Comparison of ENCODE assay signal across 9 cellular contexts in the genomic region with DNA sequence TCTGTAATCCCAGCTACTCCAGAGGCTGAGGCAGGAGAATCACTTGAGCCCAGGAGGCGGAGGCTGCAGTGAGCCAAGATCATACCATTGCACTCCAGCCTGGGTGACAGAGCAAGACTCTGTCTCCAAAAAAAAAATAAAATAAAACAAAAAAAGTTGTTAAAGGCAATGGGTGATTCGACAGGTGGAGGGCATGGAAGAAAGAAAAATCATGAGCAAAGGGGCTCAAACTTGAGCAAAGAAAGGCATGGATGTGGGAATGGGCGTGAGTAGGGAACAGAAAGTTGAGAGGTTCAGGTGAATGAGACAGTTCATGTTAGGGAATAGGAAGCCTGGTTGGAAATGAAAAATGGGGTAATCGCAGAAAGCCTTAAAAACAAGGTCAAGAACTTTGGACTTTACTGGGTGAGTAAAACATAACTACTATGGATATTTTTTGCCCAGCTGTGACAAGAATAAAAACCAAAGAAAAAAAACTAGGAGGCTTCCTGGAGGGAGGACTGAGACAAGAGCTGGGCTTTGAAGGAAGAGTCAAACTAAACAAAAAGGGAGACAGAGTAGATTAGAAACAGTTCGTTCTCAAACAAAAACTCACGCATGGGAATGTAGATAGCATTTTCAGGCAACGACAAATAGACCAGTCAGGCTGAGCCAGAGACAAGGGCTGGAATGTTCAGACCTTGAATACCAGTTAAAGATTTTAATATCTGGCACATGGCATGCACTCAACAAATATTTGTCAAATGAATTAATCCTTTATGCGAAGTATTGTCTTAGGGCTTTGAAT. TPM values are rescaled to one million over a fixed set of nuclear protein-coding genes. Genes with fewer than 3 reads are reported as not detected.
DNase-seq lines count a peak whose midpoint lies in the region; ATAC-seq and TF ChIP-seq lines count a peak whose summit lies in the region.
"Had no signal": no experiment of that assay in that cellular context is flagged by ENCODE, and none has a peak within 500 bp of the region (broad histone marks: within the 10 kb centered on the region; RNA-seq: fewer than 3 reads in every experiment).

No MANE protein-coding gene starts in this region.

- H3K36me3 ChIP-seq in heart left ventricle (peaks cover 0 to 18% (median 6%) of the 10 kb centered on the region in 9 donors), lower lobe of right lung (peaks cover 9% of the 10 kb centered on the region), upper lobe of right lung (peaks cover 8% of the 10 kb centered on the region), A673 (ENCODE audit: insufficient read depth, low read length, poor library complexity, severe bottlenecking) (no peaks in the 10 kb centered on the region)

- intact Hi-C loops in Right ventricle myocardium inferior (cut with DNase I): no loop called here
- intact Hi-C loops in heart left ventricle (cut with DNase I): loop anchor here in 1 of 10 donors (1.0 kb wide), 1 partner anchor 16 kb away; no protein-coding TSS in a partner anchor
- intact Hi-C loops in lower lobe of right lung (cut with DNase I): no loop called here
- intact Hi-C loops in upper lobe of right lung (cut with DNase I): no loop called here
- intact Hi-C loops in A673 (cut with micrococcal nuclease; ENCODE audit: unreplicated experiment): no loop called here

- TF ChIP-seq CTCF in heart left ventricle (IDR thresholded peaks at IDR 0.05): no peak
- TF ChIP-seq CTCF in cardiac fibroblast (IDR thresholded peaks at IDR 0.05; ENCODE audit: low read depth, low read length): no peak
- TF ChIP-seq CTCF in lower lobe of right lung (IDR thresholded peaks at IDR 0.05): no peak
- TF ChIP-seq CTCF in upper lobe of right lung (IDR thresholded peaks at IDR 0.05): no peak
- TF ChIP-seq CTCF in A673 (conservative IDR thresholded peaks at IDR 0.05; ENCODE audit: low read depth, low read length): no peak

- CTCF ChIA-PET in A673 (lab: Charles Lee): no interaction called here

- no peak for TF ChIP-seq POLR2A in heart left ventricle (IDR thresholded peaks at IDR 0.05)

- 58 to 64% (median 61%) methylated on average over 8 of the region's 8 CpGs for WGBS in heart left ventricle, 4 donors

- H3K4me3 ChIP-seq in heart left ventricle: no peak overlapping the region
- H3K4me3 ChIP-seq in cardiac fibroblast (replicated peaks in 1 of 2; ENCODE audit: low read depth in 2 of 2, low read length in 2 of 2): no peak overlapping the region
- no peak overlapping the region for H3K4me3 ChIP-seq in lower lobe of right lung
- no peak overlapping the region for H3K4me3 ChIP-seq in upper lobe of right lung
- H3K4me3 ChIP-seq in A673 (ENCODE audit: low read depth, low read length, poor library complexity, severe bottlenecking): no peak overlapping the region

- H3K9me3 ChIP-seq in heart left ventricle: no peaks in the 10 kb centered on the region
- H3K9me3 ChIP-seq in lower lobe of right lung: no peaks in the 10 kb centered on the region
- no peaks in the 10 kb centered on the region for H3K9me3 ChIP-seq in upper lobe of right lung
- H3K9me3 ChIP-seq in A673 (ENCODE audit: low read depth, low read length, poor library complexity, severe bottlenecking): no peaks in the 10 kb centered on the region

- H3K27me3 ChIP-seq in heart left ventricle (no peaks in the 10 kb centered on the region), lower lobe of right lung (ENCODE audit: low read depth) (no peaks in the 10 kb centered on the region), upper lobe of right lung (no peaks in the 10 kb centered on the region), A673 (replicated peaks; ENCODE audit: insufficient read depth, low read depth, low read length, poor library complexity) (no peaks in the 10 kb centered on the region)

- H3K27ac ChIP-seq in heart left ventricle: peak overlapping the region in 5 of 12 donors; percentile 25 to 59 (median 50)
- H3K27ac ChIP-seq in lower lobe of right lung: peak overlapping the region; percentile 46
- H3K27ac ChIP-seq in upper lobe of right lung: peak overlapping the region; percentile 47
- H3K27ac ChIP-seq in A673 (ENCODE audit: low read depth, low read length, poor library complexity, severe bottlenecking): no peak overlapping the region

- no TSS peak for BruUV-seq in A673 (replicated peaks; lab: Mats Ljungman, UMichigan)

- DNase-seq in Right ventricle myocardium inferior (ENCODE audit: missing footprints): no peak
- no peak for DNase-seq in heart left ventricle
- DNase-seq in cardiac fibroblast (ENCODE audit: low read depth in 2 of 2): peak; percentile 56 to 61
- DNase-seq in lower lobe of right lung: no peak
- no peak for DNase-seq in upper lobe of right lung
- no peak for DNase-seq in A673 (ENCODE audit: low spot score)
- DNase-seq: GOT3 had no signal

- H3K4me1 ChIP-seq in heart left ventricle (peaks cover 0 to 27% (median 7%) of the 10 kb centered on the region in 12 donors), lower lobe of right lung (peaks cover 18% of the 10 kb centered on the region), upper lobe of right lung (peaks cover 11% of the 10 kb centered on the region), A673 (ENCODE audit: insufficient read depth, low read length, poor library complexity, severe bottlenecking) (no peaks in the 10 kb centered on the region)

- POLR2A ChIA-PET in A673 (lab: Charles Lee; ENCODE audit: low non-redundant PET): no interaction called here

- ATAC-seq in Right ventricle myocardium inferior (peak; percentile 28), heart left ventricle (no peak), lower lobe of right lung (peak in 1 of 2 donors; percentile 36), upper lobe of right lung (peak; percentile 45), HG03439 (IDR thresholded peaks at IDR 0.05; ENCODE audit: unreplicated experiment) (no peak), GM21381 (IDR thresholded peaks at IDR 0.05; ENCODE audit: unreplicated experiment) (no peak)

RNA-seq across cellular contexts. Expression of a gene that starts 18.8 kb away (rescaled TPM):
- 19.1 TPM for total RNA-seq in Right ventricle myocardium inferior
- 10 to 100 TPM; 12.0 to 22.3 (median 13.7) TPM for total RNA-seq in heart left ventricle
- polyA plus RNA-seq in heart left ventricle: 10 to 100 TPM; 19.8 to 33.6 TPM
- total RNA-seq in lower lobe of right lung: 28.9 TPM
- total RNA-seq in upper lobe of right lung: 29.1 TPM
- 23.8 and 24.6 TPM in 2 replicates for total RNA-seq in A673 (2021)

RNA-seq across cellular contexts. Expression of a gene that starts 22.0 kb away (rescaled TPM):
- total RNA-seq in Right ventricle myocardium inferior (8.1 TPM), heart left ventricle (10 to 100 TPM in 4 of 9 donors, 1 to 10 TPM in 5; 5.3 to 27.8 (median 9.6) TPM), lower lobe of right lung (35.3 TPM), upper lobe of right lung (29.0 TPM), A673 (2021) (10.1 and 13.7 TPM in 2 replicates)
- 1 to 10 TPM; 7.6 to 7.8 TPM for polyA plus RNA-seq in heart left ventricle

RNA-seq across cellular contexts. Expression of a gene that starts 56.9 kb away (rescaled TPM):
- not detected for total RNA-seq in Right ventricle myocardium inferior
- total RNA-seq in heart left ventricle: 1 to 10 TPM in 3 of 9 donors, under 1 TPM in 5, not detected in 1; 0.56 to 1.3 (median 0.73) TPM
- under 1 TPM; 0.23 to 0.49 TPM for polyA plus RNA-seq in heart left ventricle
- 1.2 TPM for total RNA-seq in lower lobe of right lung
- total RNA-seq in upper lobe of right lung: 4.9 TPM
- total RNA-seq in A673 (2021): 1.2 and 2.0 TPM in 2 replicates

RNA-seq across cellular contexts. Expression of a gene that starts 57.7 kb away (rescaled TPM):
- 11.6 TPM for total RNA-seq in Right ventricle myocardium inferior
- total RNA-seq in heart left ventricle: 10 to 100 TPM in 6 of 9 donors, 1 to 10 TPM in 3; 3.7 to 16.7 (median 11.3) TPM
- polyA plus RNA-seq in heart left ventricle: 10 to 100 TPM in 1 of 2 donors, 1 to 10 TPM in 1; 4.1 to 23.5 TPM
- total RNA-seq in lower lobe of right lung: 22.2 TPM
- 28.0 TPM for total RNA-seq in upper lobe of right lung
- total RNA-seq in A673 (2021): 103 and 113 TPM in 2 replicates

Comparison
In these comparisons a context has a peak if more than half of its experiments do, and no peak if none do; other contexts are left out.
1. ATAC-seq: peak in Right ventricle myocardium inferior (single experiment) and upper lobe of right lung (single experiment); none in heart left ventricle (0 of 4), HG03439 (single experiment) and GM21381 (single experiment).
2. DNase-seq: peak in cardiac fibroblast (2 of 2); none in Right ventricle myocardium inferior (single experiment), heart left ventricle (0 of 5), lower lobe of right lung (single experiment), upper lobe of right lung (single experiment) and A673 (single experiment).